In genomic region chr3:56654460-56654859, GRCh38 we compare ENCODE assay signal across 1 cellular context.
TF ChIP-seq lines count a peak whose summit lies in the region.

No MANE protein-coding gene starts in this region.

TF ChIP-seq in HEK293, 187 proteins besides CTCF, POLR2A, EP300 and RAD21:
- no peak for TF ChIP-seq ZFP69B (tag by site-specific recombination; IDR thresholded peaks at IDR 0.05)
- TF ChIP-seq, protein P1, sequence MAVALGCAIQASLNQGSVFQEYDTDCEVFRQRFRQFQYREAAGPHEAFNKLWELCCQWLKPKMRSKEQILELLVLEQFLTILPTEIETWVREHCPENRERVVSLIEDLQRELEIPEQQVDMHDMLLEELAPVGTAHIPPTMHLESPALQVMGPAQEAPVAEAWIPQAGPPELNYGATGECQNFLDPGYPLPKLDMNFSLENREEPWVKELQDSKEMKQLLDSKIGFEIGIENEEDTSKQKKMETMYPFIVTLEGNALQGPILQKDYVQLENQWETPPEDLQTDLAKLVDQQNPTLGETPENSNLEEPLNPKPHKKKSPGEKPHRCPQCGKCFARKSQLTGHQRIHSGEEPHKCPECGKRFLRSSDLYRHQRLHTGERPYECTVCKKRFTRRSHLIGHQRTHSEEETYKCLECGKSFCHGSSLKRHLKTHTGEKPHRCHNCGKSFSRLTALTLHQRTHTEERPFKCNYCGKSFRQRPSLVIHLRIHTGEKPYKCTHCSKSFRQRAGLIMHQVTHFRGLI (tag by site-specific recombination; IDR thresholded peaks at IDR 0.05): peak; percentile 72; the same call in 1 of the 2 replicates
